In genomic region chr2:176067587-176068002, GRCh38 we compare ENCODE assay signal across 1 cellular context.
TF ChIP-seq lines count a peak whose summit lies in the region.

No MANE protein-coding gene starts in this region.

TF ChIP-seq in H1, 55 proteins besides CTCF, POLR2A, EP300 and RAD21:
- TF ChIP-seq SUZ12 (IDR thresholded peaks at IDR 0.05; ENCODE audit: low read length): peak; percentile 82; the same call in 1 of the 2 replicates
- TF ChIP-seq RNF2 (IDR thresholded peaks at IDR 0.05; ENCODE audit: borderline replicate concordance, low read depth, low read length, missing control alignments, poor library complexity, severe bottlenecking): peak; percentile 18
- TF ChIP-seq PHF8 (conservative IDR thresholded peaks at IDR 0.05; ENCODE audit: low read depth, low read length): no peak
- TF ChIP-seq RXRA (IDR thresholded peaks at IDR 0.05; ENCODE audit: insufficient read depth, low read depth, low read length): no peak
- TF ChIP-seq EZH2 (IDR thresholded peaks at IDR 0.05; ENCODE audit: low read depth, low read length, severe bottlenecking): peak; percentile 94
- TF ChIP-seq KDM4A (IDR thresholded peaks at IDR 0.05; ENCODE audit: low read depth, low read length, severe bottlenecking): no peak
- TF ChIP-seq YY1 (IDR thresholded peaks at IDR 0.05; ENCODE audit: low read depth, low read length): no peak
- no peak for TF ChIP-seq JUN (IDR thresholded peaks at IDR 0.05; ENCODE audit: low read depth, low read length)
- peak; percentile 15; the same call in 1 of the 2 replicates for TF ChIP-seq RBBP5 (IDR thresholded peaks at IDR 0.05; ENCODE audit: borderline replicate concordance, low read depth, low read length)
- TF ChIP-seq GTF2F1 (IDR thresholded peaks at IDR 0.05; ENCODE audit: borderline replicate concordance, low read depth, low read length): no peak
- TF ChIP-seq SRF (IDR thresholded peaks at IDR 0.05; ENCODE audit: low read depth, low read length): no peak
- TF ChIP-seq SP2 (IDR thresholded peaks at IDR 0.05; ENCODE audit: low read length): no peak
